In genomic region chr1:19405761-19406481, GRCh38 we compare ENCODE assay signal across 1 cellular context.
TF ChIP-seq lines count a peak whose summit lies in the region.

No MANE protein-coding gene starts in this region.

TF ChIP-seq in GM23338, 12 proteins besides CTCF, POLR2A, EP300 and RAD21 (continued from another document):
- TF ChIP-seq REST (IDR thresholded peaks at IDR 0.05; ENCODE audit: unreplicated experiment) (no peak), POLR2AphosphoS5 (IDR thresholded peaks at IDR 0.05; ENCODE audit: low read depth) (no peak), ZNF331 (CRISPR knock-in tag; IDR thresholded peaks at IDR 0.05; ENCODE audit: low read depth) (no peak), CREB1 (CRISPR knock-in tag; IDR thresholded peaks at IDR 0.05; ENCODE audit: low read depth) (no peak), ETS1 (IDR thresholded peaks at IDR 0.05) (no peak), ZNF114 (CRISPR knock-in tag; IDR thresholded peaks at IDR 0.05) (no peak)
TF ChIP-seq in GM23338: peak in this region for 0.
